Comparison of ENCODE assay signal across 15 cellular contexts in the genomic region with DNA sequence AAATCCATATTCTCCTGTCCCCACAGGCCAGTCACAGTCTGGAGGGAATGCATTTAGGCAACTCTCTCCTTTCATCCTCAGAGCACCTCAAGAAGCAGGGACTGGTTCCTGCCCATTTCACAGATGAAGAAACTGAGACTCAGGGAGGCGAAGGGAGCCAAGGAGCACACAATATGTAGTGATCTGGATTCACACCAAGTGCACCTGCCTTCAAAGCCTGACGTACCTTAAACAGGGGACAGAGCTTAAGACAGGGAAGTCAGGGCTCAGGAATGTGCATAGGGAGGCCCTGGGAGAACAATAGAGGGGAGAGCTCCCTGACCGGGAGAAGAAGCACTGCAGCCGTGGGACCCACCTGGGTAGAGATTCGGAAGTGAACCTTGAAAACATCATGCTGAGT.
A peak's percentile ranks its signal among the peaks of the same experiment; 100 is the strongest.
DNase-seq lines count a peak whose midpoint lies in the region; ATAC-seq, FAIRE-seq and TF ChIP-seq lines count a peak whose summit lies in the region.
"Had no signal": no experiment of that assay in that cellular context is flagged by ENCODE, and none has a peak within 500 bp of the region (broad histone marks: within the 10 kb centered on the region; RNA-seq: fewer than 3 reads in every experiment).

No MANE protein-coding gene starts in this region.

- H3K27me3 Mint-ChIP-seq in stimulated activated naive CD8-positive, alpha-beta T cell treated with anti-CD3 and anti-CD28 coated beads, Interleukin-15, amount 100 ng/mL, for 72 hours = peaks cover 33% of the 10 kb centered on the region
- peaks cover 36% of the 10 kb centered on the region for H3K27me3 Mint-ChIP-seq in nephron progenitor cell (ENCODE audit: low read depth, poor library complexity)

- no peak for ATAC-seq in stimulated activated naive CD8-positive, alpha-beta T cell treated with anti-CD3 and anti-CD28 coated beads, Interleukin-15, amount 100 ng/mL, for 72 hours
- ATAC-seq in stimulated activated naive CD8-positive, alpha-beta T cell treated with anti-CD3 and anti-CD28 coated beads, Interleukin-15, Interleukin-2, amounts not matched to agents 100 U/mL and 50 U/mL, for 24 hours = no peak
- no peak for ATAC-seq in K562
- ATAC-seq in HG02642 (IDR thresholded peaks at IDR 0.05; ENCODE audit: poor library complexity, unreplicated experiment) = no peak
- ATAC-seq in HG03108 (IDR thresholded peaks at IDR 0.05; ENCODE audit: unreplicated experiment) = no peak

- POLR2A ChIA-PET in K562 (lab: Yijun Ruan, JAX) = interaction anchor here (0.9 to 1.3 kb wide), 2 partner anchors 9 to 14 kb away, joined by 3 to 4 read pairs; no protein-coding TSS in a partner anchor

- no peak for TF ChIP-seq RAD21 in K562 (CRISPR knock-in tag; conservative IDR thresholded peaks at IDR 0.05 in 1 of 2, IDR thresholded peaks at IDR 0.05 in 1 of 2)

- H4K20me1 ChIP-seq in K562 (replicated peaks; ENCODE audit: control insufficient read depth, insufficient read depth, low read length) = peaks cover 4% of the 10 kb centered on the region

- no peak for TF ChIP-seq EP300 in K562 (IDR thresholded peaks at IDR 0.05; ENCODE audit: low read length)

- no peaks in the 10 kb centered on the region for H3K9me3 Mint-ChIP-seq in stimulated activated naive CD8-positive, alpha-beta T cell treated with anti-CD3 and anti-CD28 coated beads, Interleukin-15, amount 100 ng/mL, for 72 hours
- no peaks in the 10 kb centered on the region for H3K9me3 Mint-ChIP-seq in nephron progenitor cell
- H3K9me3 Mint-ChIP-seq: CD4-positive, alpha-beta T cell had no signal

- no peaks in the 10 kb centered on the region for H3K36me3 Mint-ChIP-seq in nephron progenitor cell (ENCODE audit: low read depth)

- no peak overlapping the region for H3K4me2 ChIP-seq in K562 (ENCODE audit: insufficient read depth, low read length)

- no TSS peak for BruUV-seq in K562 (replicated peaks; lab: Mats Ljungman, UMichigan)

- 6% methylated on average over 5 of the region's 5 CpGs for WGBS in K562 (ENCODE audit: insufficient coverage, low coverage, missing lambda C conversion rate)

- TF ChIP-seq CTCF in K562 (IDR thresholded peaks at IDR 0.05 in 2 of 3, conservative IDR thresholded peaks at IDR 0.05 in 1 of 3; ENCODE audit: insufficient read depth in 2 of 3, low read depth in 1 of 3, low read length in 3 of 3) (no peak), nephron progenitor cell (IDR thresholded peaks at IDR 0.05) (no peak)

- in situ Hi-C loops in K562 (cut with MboI) = no loop called here

- H3K4me1 ChIP-seq in K562 (replicated peaks in 1 of 2; ENCODE audit: control insufficient read depth in 2 of 2, insufficient read depth in 2 of 2, low read length in 2 of 2) = no peaks in the 10 kb centered on the region; a peak in 1 of 5 replicates
- H3K4me1 ChIP-seq: HAP-1 had no signal

- no peak overlapping the region for H2AFZ ChIP-seq in K562 (ENCODE audit: low read depth, low read length)

- H3K27ac ChIP-seq in K562 (ENCODE audit: extremely low read depth, low read depth, low read length) = no peak overlapping the region
- H3K27ac ChIP-seq: HL-60 had no signal

- intact Hi-C loops in K562 (cut with micrococcal nuclease) = no loop called here

- H3K9ac ChIP-seq in K562 (ENCODE audit: insufficient read depth in 1 of 2, low read depth in 2 of 2, low read length in 2 of 2) = no peak overlapping the region

- no peaks in the 10 kb centered on the region for H3K36me3 ChIP-seq in K562 (ENCODE audit: control insufficient read depth, insufficient read depth, low read length)
- H3K36me3 ChIP-seq: HAP-1 had no signal

- H3K4me3 ChIP-seq in K562 = no peak overlapping the region
- H3K4me3 ChIP-seq: HAP-1 had no signal

- H3K79me2 ChIP-seq in K562 (ENCODE audit: control insufficient read depth, insufficient read depth, low read length) = no peaks in the 10 kb centered on the region

- TF ChIP-seq POLR2A in K562 (conservative IDR thresholded peaks at IDR 0.05) = no peak

- no peaks in the 10 kb centered on the region for H3K4me1 Mint-ChIP-seq in stimulated activated naive CD8-positive, alpha-beta T cell treated with anti-CD3 and anti-CD28 coated beads, Interleukin-15, amount 100 ng/mL, for 72 hours
- no peaks in the 10 kb centered on the region for H3K4me1 Mint-ChIP-seq in nephron progenitor cell
- H3K4me1 Mint-ChIP-seq: B cell had no signal

- H3K27me3 ChIP-seq in K562 (ENCODE audit: control insufficient read depth in 2 of 2, insufficient read depth in 2 of 2, low read length in 2 of 2) = peaks cover 24 to 56% of the 10 kb centered on the region in 2 experiments; a peak in 4 of 5 replicates

- CTCF ChIA-PET in K562 (lab: Yijun Ruan, JAX; ENCODE audit: low intra/inter-chr PET ratio) = no interaction called here

- no peaks in the 10 kb centered on the region for H3K9me1 ChIP-seq in K562 (ENCODE audit: control insufficient read depth, insufficient read depth, low read length)

- FAIRE-seq in K562 (lab: Jason Lieb, UNC) = no peak
- FAIRE-seq: A204.1 had no signal

- H3K27ac Mint-ChIP-seq in stimulated activated naive CD8-positive, alpha-beta T cell treated with anti-CD3 and anti-CD28 coated beads, Interleukin-15, amount 100 ng/mL, for 72 hours = peak overlapping the region; percentile 14 to 29
- H3K27ac Mint-ChIP-seq in nephron progenitor cell = no peak overlapping the region
- H3K27ac Mint-ChIP-seq: B cell; CD4-positive, alpha-beta T cell had no signal

- no peak for DNase-seq in stimulated activated naive CD8-positive, alpha-beta T cell treated with anti-CD3 and anti-CD28 coated beads, Interleukin-15, amount 100 ng/mL, for 72 hours
- no peak for DNase-seq in stimulated activated naive CD8-positive, alpha-beta T cell treated with anti-CD3 and anti-CD28 coated beads, Interleukin-15, Interleukin-2, amounts not matched to agents 100 U/mL and 50 U/mL, for 24 hours
- DNase-seq in K562 (ENCODE audit: extremely low read depth in 1 of 4, low spot score in 3 of 4) = no peak
- DNase-seq in iPS-NIHi11 (ENCODE audit: low spot score) = peak; percentile 54
- no peak for DNase-seq in nephron progenitor cell
- DNase-seq: C1 segment of cervical spinal cord; Calu3; CD4-positive, alpha-beta T cell; DMS 273 treated with DMSO at 0.1 percent for 48 hours had no signal

- H3K4me3 Mint-ChIP-seq in stimulated activated naive CD8-positive, alpha-beta T cell treated with anti-CD3 and anti-CD28 coated beads, Interleukin-15, amount 100 ng/mL, for 72 hours = no peak overlapping the region
- H3K4me3 Mint-ChIP-seq in nephron progenitor cell = no peak overlapping the region
- H3K4me3 Mint-ChIP-seq: B cell; CD4-positive, alpha-beta T cell had no signal

- H3K9me3 ChIP-seq in K562 (replicated peaks; ENCODE audit: control insufficient read depth, insufficient read depth, low read depth, low read length) = no peaks in the 10 kb centered on the region
- H3K9me3 ChIP-seq: HAP-1 had no signal

TF ChIP-seq in K562, 482 proteins besides CTCF, POLR2A, EP300 and RAD21 (continues in another document):
- TF ChIP-seq ARHGAP35 (IDR thresholded peaks at IDR 0.05; ENCODE audit: partially characterized antibody) (no peak), FOXJ2 (tag; IDR thresholded peaks at IDR 0.05) (no peak), KDM1A (IDR thresholded peaks at IDR 0.05) (peak in 1 of 2 experiments; percentile 65; a peak in 1 of 4 replicates), CREBBP (IDR thresholded peaks at IDR 0.05; ENCODE audit: low read depth, low read length) (no peak), ZNF41 (CRISPR knock-in tag; conservative IDR thresholded peaks at IDR 0.05) (no peak), FOXK1 (CRISPR knock-in tag; IDR thresholded peaks at IDR 0.05; ENCODE audit: borderline replicate concordance) (no peak), KLF1 (tag; IDR thresholded peaks at IDR 0.05) (no peak), CHD4 (IDR thresholded peaks at IDR 0.05; ENCODE audit: insufficient read depth, insufficient replicate concordance, low read depth, low read length, poor library complexity, severe bottlenecking) (peak; percentile 29), RBM25 (IDR thresholded peaks at IDR 0.05; ENCODE audit: low read depth, low read length, severe bottlenecking) (peak; percentile 86), ZBTB8A (IDR thresholded peaks at IDR 0.05; ENCODE audit: partially characterized antibody) (no peak), ZNF717 (CRISPR knock-in tag; IDR thresholded peaks at IDR 0.05) (no peak), EHMT2 (IDR thresholded peaks at IDR 0.05) (no peak), MCM3 (IDR thresholded peaks at IDR 0.05) (no peak)
- TF ChIP-seq, protein P1, sequence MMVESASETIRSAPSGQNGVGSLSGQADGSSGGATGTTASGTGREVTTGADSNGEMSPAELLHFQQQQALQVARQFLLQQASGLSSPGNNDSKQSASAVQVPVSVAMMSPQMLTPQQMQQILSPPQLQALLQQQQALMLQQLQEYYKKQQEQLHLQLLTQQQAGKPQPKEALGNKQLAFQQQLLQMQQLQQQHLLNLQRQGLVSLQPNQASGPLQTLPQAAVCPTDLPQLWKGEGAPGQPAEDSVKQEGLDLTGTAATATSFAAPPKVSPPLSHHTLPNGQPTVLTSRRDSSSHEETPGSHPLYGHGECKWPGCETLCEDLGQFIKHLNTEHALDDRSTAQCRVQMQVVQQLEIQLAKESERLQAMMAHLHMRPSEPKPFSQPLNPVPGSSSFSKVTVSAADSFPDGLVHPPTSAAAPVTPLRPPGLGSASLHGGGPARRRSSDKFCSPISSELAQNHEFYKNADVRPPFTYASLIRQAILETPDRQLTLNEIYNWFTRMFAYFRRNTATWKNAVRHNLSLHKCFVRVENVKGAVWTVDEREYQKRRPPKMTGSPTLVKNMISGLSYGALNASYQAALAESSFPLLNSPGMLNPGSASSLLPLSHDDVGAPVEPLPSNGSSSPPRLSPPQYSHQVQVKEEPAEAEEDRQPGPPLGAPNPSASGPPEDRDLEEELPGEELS (CRISPR knock-in tag; IDR thresholded peaks at IDR 0.05; ENCODE audit: borderline replicate concordance) = no peak
